In the genomic region with DNA sequence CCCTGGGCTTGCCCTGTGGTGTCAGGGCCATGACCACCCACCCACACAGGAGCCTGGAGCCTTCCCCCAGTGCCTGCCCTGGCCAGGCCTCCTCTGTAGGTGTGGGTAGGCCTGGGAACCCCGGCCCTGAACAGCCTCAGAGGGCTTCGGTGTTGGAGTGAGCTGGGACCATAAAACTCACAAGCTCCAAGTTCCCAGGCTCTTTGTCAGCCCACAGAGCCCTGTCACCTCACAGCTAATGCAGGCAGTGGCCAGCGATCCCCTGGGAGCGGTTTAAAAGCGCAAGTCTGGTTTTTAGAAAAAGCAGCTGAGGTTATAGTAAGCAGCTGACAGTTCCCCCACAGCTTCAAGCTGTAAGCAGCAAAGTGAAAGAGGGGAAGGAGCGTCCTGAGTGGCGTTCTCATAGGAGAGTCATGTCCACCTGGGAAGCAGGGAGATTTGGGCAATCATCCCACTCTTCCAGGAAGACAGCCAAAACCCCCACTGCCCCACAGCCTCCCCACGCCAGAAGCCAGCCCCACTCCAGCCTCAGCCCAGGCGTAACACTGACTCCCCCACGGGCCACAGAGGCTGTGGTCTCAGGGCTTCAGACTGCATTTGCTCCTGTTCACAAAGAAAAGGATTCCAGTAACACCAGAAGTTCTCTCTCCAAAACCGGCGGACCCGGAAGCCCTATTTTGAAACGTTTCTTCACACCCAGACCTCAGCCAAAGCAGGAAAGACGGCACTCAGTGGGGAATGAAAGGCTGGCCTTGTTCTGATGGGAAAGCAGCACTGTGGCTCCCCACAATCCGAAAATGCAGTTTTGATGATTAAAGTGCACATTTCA, we compare ENCODE assay signal across 1 cellular context.
TF ChIP-seq lines count a peak whose summit lies in the region.

No MANE protein-coding gene starts in this region.

TF ChIP-seq in GM12878, 131 proteins besides CTCF, POLR2A, EP300 and RAD21 (continued from another document):
- TF ChIP-seq, protein P1, sequence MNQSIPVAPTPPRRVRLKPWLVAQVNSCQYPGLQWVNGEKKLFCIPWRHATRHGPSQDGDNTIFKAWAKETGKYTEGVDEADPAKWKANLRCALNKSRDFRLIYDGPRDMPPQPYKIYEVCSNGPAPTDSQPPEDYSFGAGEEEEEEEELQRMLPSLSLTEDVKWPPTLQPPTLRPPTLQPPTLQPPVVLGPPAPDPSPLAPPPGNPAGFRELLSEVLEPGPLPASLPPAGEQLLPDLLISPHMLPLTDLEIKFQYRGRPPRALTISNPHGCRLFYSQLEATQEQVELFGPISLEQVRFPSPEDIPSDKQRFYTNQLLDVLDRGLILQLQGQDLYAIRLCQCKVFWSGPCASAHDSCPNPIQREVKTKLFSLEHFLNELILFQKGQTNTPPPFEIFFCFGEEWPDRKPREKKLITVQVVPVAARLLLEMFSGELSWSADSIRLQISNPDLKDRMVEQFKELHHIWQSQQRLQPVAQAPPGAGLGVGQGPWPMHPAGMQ (IDR thresholded peaks at IDR 0.05; ENCODE audit: borderline replicate concordance), result no peak
- TF ChIP-seq TBL1XR1 (IDR thresholded peaks at IDR 0.05; ENCODE audit: low read depth, low read length), result no peak
- peak; percentile 68 for TF ChIP-seq MTA2 (IDR thresholded peaks at IDR 0.05; ENCODE audit: low read depth)
- TF ChIP-seq ZBTB40 (IDR thresholded peaks at IDR 0.05; ENCODE audit: borderline replicate concordance), result no peak
- peak; percentile 79 for TF ChIP-seq NR2F1 (conservative IDR thresholded peaks at IDR 0.05)
- peak; percentile 34 for TF ChIP-seq SMAD1 (IDR thresholded peaks at IDR 0.05; ENCODE audit: low read depth, partially characterized antibody)
- no peak for TF ChIP-seq HCFC1 (IDR thresholded peaks at IDR 0.05; ENCODE audit: low read length)
- TF ChIP-seq CBX5 (IDR thresholded peaks at IDR 0.05; ENCODE audit: low read depth), result no peak
- TF ChIP-seq CREB1 (IDR thresholded peaks at IDR 0.05; ENCODE audit: low read depth), result no peak
- TF ChIP-seq NR2C1 (IDR thresholded peaks at IDR 0.05), result no peak
- TF ChIP-seq, protein P2, sequence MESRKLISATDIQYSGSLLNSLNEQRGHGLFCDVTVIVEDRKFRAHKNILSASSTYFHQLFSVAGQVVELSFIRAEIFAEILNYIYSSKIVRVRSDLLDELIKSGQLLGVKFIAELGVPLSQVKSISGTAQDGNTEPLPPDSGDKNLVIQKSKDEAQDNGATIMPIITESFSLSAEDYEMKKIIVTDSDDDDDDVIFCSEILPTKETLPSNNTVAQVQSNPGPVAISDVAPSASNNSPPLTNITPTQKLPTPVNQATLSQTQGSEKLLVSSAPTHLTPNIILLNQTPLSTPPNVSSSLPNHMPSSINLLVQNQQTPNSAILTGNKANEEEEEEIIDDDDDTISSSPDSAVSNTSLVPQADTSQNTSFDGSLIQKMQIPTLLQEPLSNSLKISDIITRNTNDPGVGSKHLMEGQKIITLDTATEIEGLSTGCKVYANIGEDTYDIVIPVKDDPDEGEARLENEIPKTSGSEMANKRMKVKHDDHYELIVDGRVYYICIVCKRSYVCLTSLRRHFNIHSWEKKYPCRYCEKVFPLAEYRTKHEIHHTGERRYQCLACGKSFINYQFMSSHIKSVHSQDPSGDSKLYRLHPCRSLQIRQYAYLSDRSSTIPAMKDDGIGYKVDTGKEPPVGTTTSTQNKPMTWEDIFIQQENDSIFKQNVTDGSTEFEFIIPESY (IDR thresholded peaks at IDR 0.05), result no peak
- no peak for TF ChIP-seq STAT1 (conservative IDR thresholded peaks at IDR 0.05)
- no peak for TF ChIP-seq ELK1 (IDR thresholded peaks at IDR 0.05; ENCODE audit: low read depth, low read length)
- TF ChIP-seq ZNF217 (IDR thresholded peaks at IDR 0.05), result no peak
- no peak for TF ChIP-seq ZBTB4 (CRISPR knock-in tag; IDR thresholded peaks at IDR 0.05)
- TF ChIP-seq YY1 (IDR thresholded peaks at IDR 0.05; ENCODE audit: low read depth, low read length), result 0 out of 2 replicates have a peak, but pooled peaks have one; percentile 21
- no peak for TF ChIP-seq TCF7 (IDR thresholded peaks at IDR 0.05; ENCODE audit: borderline replicate concordance)
- TF ChIP-seq ASH2L (IDR thresholded peaks at IDR 0.05; ENCODE audit: borderline replicate concordance, low read depth), result no peak
- TF ChIP-seq, protein P3, sequence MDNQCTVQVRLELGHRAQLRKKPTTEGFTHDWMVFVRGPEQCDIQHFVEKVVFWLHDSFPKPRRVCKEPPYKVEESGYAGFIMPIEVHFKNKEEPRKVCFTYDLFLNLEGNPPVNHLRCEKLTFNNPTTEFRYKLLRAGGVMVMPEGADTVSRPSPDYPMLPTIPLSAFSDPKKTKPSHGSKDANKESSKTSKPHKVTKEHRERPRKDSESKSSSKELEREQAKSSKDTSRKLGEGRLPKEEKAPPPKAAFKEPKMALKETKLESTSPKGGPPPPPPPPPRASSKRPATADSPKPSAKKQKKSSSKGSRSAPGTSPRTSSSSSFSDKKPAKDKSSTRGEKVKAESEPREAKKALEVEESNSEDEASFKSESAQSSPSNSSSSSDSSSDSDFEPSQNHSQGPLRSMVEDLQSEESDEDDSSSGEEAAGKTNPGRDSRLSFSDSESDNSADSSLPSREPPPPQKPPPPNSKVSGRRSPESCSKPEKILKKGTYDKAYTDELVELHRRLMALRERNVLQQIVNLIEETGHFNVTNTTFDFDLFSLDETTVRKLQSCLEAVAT (IDR thresholded peaks at IDR 0.05), result 0 out of 2 replicates have a peak, but pooled peaks have one; percentile 40
- peak; percentile 59; the same call in 1 of the 2 replicates for TF ChIP-seq RELB (IDR thresholded peaks at IDR 0.05; ENCODE audit: low read depth)
- no peak for TF ChIP-seq ZNF24 (IDR thresholded peaks at IDR 0.05)
- peak; percentile 99 for TF ChIP-seq MEF2B (IDR thresholded peaks at IDR 0.05; ENCODE audit: partially characterized antibody, poor library complexity, severe bottlenecking)
- TF ChIP-seq FOXM1 (IDR thresholded peaks at IDR 0.05; ENCODE audit: low read depth, low read length), result no peak
- TF ChIP-seq MXI1 (IDR thresholded peaks at IDR 0.05; ENCODE audit: low read depth, low read length), result peak; percentile 8; the same call in 1 of the 2 replicates
- TF ChIP-seq ZNF274 (IDR thresholded peaks at IDR 0.05; ENCODE audit: insufficient read depth, insufficient read length), result no peak
- no peak for TF ChIP-seq CHD4 (IDR thresholded peaks at IDR 0.05)
- no peak for TF ChIP-seq CBX3 (IDR thresholded peaks at IDR 0.05; ENCODE audit: borderline replicate concordance, low read depth)
- TF ChIP-seq GABPA (IDR thresholded peaks at IDR 0.05; ENCODE audit: low read depth), result no peak
- TF ChIP-seq ZNF622 (IDR thresholded peaks at IDR 0.05), result no peak
- TF ChIP-seq, protein P4, sequence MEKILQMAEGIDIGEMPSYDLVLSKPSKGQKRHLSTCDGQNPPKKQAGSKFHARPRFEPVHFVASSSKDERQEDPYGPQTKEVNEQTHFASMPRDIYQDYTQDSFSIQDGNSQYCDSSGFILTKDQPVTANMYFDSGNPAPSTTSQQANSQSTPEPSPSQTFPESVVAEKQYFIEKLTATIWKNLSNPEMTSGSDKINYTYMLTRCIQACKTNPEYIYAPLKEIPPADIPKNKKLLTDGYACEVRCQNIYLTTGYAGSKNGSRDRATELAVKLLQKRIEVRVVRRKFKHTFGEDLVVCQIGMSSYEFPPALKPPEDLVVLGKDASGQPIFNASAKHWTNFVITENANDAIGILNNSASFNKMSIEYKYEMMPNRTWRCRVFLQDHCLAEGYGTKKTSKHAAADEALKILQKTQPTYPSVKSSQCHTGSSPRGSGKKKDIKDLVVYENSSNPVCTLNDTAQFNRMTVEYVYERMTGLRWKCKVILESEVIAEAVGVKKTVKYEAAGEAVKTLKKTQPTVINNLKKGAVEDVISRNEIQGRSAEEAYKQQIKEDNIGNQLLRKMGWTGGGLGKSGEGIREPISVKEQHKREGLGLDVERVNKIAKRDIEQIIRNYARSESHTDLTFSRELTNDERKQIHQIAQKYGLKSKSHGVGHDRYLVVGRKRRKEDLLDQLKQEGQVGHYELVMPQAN (conservative IDR thresholded peaks at IDR 0.05), result no peak
